Comparison of ENCODE assay signal across 17 cellular contexts in the genomic region with DNA sequence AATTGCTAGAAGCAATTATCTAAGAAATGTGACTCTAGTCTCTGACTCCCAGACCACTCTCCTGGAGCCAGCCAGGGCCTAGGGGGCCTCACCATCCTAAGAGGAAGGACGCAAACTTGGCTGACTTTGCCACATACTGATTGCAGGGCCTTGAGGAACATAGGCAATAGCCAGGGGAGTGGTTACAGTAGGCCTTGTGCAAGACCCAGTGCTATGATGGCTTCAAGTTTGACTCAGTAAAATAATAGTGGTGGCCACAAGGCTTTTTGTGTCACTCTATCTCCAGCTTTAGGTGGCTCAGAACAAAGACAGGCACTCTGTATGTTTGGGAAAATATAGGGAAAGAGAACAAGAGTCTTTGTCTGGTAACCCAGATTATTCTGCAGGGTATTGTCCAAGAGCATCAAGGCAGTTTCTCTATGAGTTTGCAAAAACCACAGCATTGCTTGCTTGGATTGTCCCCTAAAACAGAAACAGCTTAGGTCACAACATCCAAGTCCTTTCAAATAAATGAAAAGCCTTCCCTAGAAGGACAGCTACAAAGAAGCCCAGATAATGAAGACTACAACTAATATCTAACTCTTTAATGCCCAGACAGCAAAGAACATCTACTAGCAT.
DNase-seq lines count a peak whose midpoint lies in the region; ATAC-seq and TF ChIP-seq lines count a peak whose summit lies in the region.
"Had no signal": no experiment of that assay in that cellular context is flagged by ENCODE, and none has a peak within 500 bp of the region (broad histone marks: within the 10 kb centered on the region; RNA-seq: fewer than 3 reads in every experiment).

No MANE protein-coding gene starts in this region.

- no peak overlapping the region for H3K4me3 ChIP-seq in fibroblast of the aortic adventitia (ENCODE audit: low read depth, low read length)
- H3K4me3 ChIP-seq: esophagus muscularis mucosa, left lung, SK-N-MC had no signal

- TF ChIP-seq CTCF in fibroblast of the aortic adventitia (IDR thresholded peaks at IDR 0.05; ENCODE audit: insufficient read depth, low read length), result no peak

- in situ Hi-C loops in KBM-7 (cut with MboI; ENCODE audit: low pct_unique_long_range_greater_than_20kb, low sequenced_read_pairs), result no loop called here

- ATAC-seq in GM18873 (IDR thresholded peaks at IDR 0.05; ENCODE audit: low FRiP score, unreplicated experiment) (peak; percentile 41), GM21825 (IDR thresholded peaks at IDR 0.05; ENCODE audit: unreplicated experiment) (peak; percentile 54), HG03342 (IDR thresholded peaks at IDR 0.05; ENCODE audit: unreplicated experiment) (peak; percentile 59)
- ATAC-seq: left lung; natural killer cell treated with Interleukin-12 subunit alpha and Interleukin-12 subunit beta and Interleukin-15 and Interleukin-18, amount 100 ng/mL, for 72 hours had no signal

- peak; percentile 6 for DNase-seq in fibroblast of the aortic adventitia (ENCODE audit: low read depth)
- DNase-seq in activated CD4-positive, alpha-beta T cell treated with anti-CD3 and anti-CD28 coated beads for 48 hours, result no peak
- DNase-seq in midbrain (lab: John Stamatoyannopoulos, UW), result no peak
- DNase-seq in cerebellar nuclear complex (lab: John Stamatoyannopoulos, UW), result no peak
- no peak for DNase-seq in KBM-7
- DNase-seq: activated B cell treated with CpG ODN at 0.5 μM for 24 hours; activated naive CD8-positive, alpha-beta T cell treated with anti-CD3 and anti-CD28 coated beads, Interleukin-2, amount 10 ng/mL, durations not matched to agents 7 days and 5 days; AML-193; DMS 273 treated with DMSO at 0.1 percent for 48 hours; left lung; stimulated activated naive CD4-positive, alpha-beta T cell treated with Interleukin-2 at 50 U/mL for 16 hours had no signal
